9 cellular contexts compared by ENCODE assay signal in the genomic region with DNA sequence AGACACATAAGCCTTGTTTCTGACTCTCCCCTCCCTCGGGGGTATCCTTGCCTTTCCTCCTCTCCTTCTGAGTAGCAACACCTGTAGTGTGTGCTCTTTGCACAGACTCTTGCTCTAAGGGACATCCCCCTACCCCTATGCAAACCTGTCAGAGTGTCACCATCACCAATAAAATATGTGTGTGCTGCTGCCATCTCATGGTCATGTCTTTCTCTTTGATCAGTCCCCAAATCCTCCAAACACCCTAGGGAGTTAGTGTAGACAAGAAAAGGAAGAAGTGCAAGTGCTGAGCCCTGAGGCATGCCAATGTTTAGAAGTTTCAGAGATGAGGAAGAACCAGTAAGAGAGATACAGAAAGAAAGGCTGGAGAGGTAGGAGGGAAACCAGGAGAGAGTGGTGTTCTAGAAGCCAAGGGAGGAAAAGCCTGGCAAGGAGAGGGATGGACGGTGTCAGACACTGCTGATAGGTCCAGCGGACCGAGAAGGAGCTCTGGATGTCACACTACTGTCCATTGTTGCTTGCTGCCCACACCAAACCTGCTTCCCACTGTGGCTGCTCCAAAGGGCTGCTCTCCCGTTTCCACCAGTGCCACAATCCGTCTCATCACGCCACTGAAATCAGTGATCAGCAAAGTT. TPM values are rescaled to one million over a fixed set of nuclear protein-coding genes. Genes with fewer than 3 reads are reported as not detected.
A peak's percentile ranks its signal among the peaks of the same experiment; 100 is the strongest.
DNase-seq lines count a peak whose midpoint lies in the region; ATAC-seq, FAIRE-seq and TF ChIP-seq lines count a peak whose summit lies in the region.
"Had no signal": no experiment of that assay in that cellular context is flagged by ENCODE, and none has a peak within 500 bp of the region (broad histone marks: within the 10 kb centered on the region; RNA-seq: fewer than 3 reads in every experiment).

No MANE protein-coding gene starts in this region.

- CTCF ChIA-PET in RWPE1 (lab: Yijun Ruan, JAX) = interaction anchor here (1.2 to 2.0 kb wide), 2 partner anchors 404 to 405 kb away, joined by 5 to 6 read pairs; no protein-coding TSS in a partner anchor

- no peaks in the 10 kb centered on the region for H3K9me1 ChIP-seq in keratinocyte (ENCODE audit: control insufficient read depth, extremely low read depth, insufficient read depth, low read length)

- no peaks in the 10 kb centered on the region for H3K9me3 ChIP-seq in keratinocyte (ENCODE audit: control insufficient read depth, low read depth, low read length)

- no peaks in the 10 kb centered on the region for H4K20me1 ChIP-seq in keratinocyte (ENCODE audit: control insufficient read depth, extremely low read depth, insufficient read depth, low read length)

- peaks cover 0 to 1% of the 10 kb centered on the region in 2 donors for H3K4me1 Mint-ChIP-seq in natural killer cell treated with Interleukin-12 subunit alpha and Interleukin-12 subunit beta and Interleukin-15 and Interleukin-18, amount 100 ng/mL, for 72 hours (ENCODE audit: low read depth in 2 of 2)

- no peak overlapping the region for H3K9ac ChIP-seq in keratinocyte (ENCODE audit: control insufficient read depth, extremely low read depth, insufficient read depth, low read length)

- peak; percentile 38 for TF ChIP-seq CTCF in RWPE1 (conservative IDR thresholded peaks at IDR 0.05; ENCODE audit: low read depth)
- TF ChIP-seq CTCF in keratinocyte (optimal IDR thresholded peaks at IDR 0.05 in 1 of 3, IDR thresholded peaks at IDR 0.05 in 1 of 3, conservative IDR thresholded peaks at IDR 0.05 in 1 of 3; ENCODE audit: extremely low read depth in 1 of 3, insufficient read depth in 2 of 3, low read length in 3 of 3) = peak; percentile 27 to 66 (median 39)

- no peaks in the 10 kb centered on the region for H3K27me3 ChIP-seq in keratinocyte (ENCODE audit: control insufficient read depth, extremely low read depth, insufficient read depth, low read length)

- no peaks in the 10 kb centered on the region for H3K4me1 ChIP-seq in keratinocyte (ENCODE audit: control insufficient read depth, extremely low read depth, insufficient read depth, low read length)

- no peak overlapping the region for H3K4me3 Mint-ChIP-seq in natural killer cell treated with Interleukin-12 subunit alpha and Interleukin-12 subunit beta and Interleukin-15 and Interleukin-18, amount 100 ng/mL, for 72 hours

- POLR2A ChIA-PET in RWPE1 (lab: Yijun Ruan, JAX; ENCODE audit: low non-redundant PET) = no interaction called here

- no peak overlapping the region for H3K4me2 ChIP-seq in keratinocyte (ENCODE audit: control insufficient read depth, extremely low read depth, insufficient read depth, low read depth, low read length)

- DNase-seq in NCI-H510A treated with DMSO at 0.1 percent for 48 hours (lab: John Stamatoyannopoulos, UW) (peak; percentile 36), NCI-H510A (lab: John Stamatoyannopoulos, UW) (no peak), RWPE1 (ENCODE audit: low spot score) (peak; percentile 36), keratinocyte (ENCODE audit: low read depth, low spot score) (no peak), GOT3 (lab: John Stamatoyannopoulos, UW) (no peak)
- no peak for DNase-seq in natural killer cell treated with Interleukin-12 subunit alpha and Interleukin-12 subunit beta and Interleukin-15 and Interleukin-18, amount 100 ng/mL, for 72 hours (ENCODE audit: low spot score)
- no peak for DNase-seq in activated CD4-positive, alpha-beta T cell treated with anti-CD3 and anti-CD28 coated beads, Interleukin-2, amount 50 U/mL, for 4 hours

- no peaks in the 10 kb centered on the region for H3K36me3 ChIP-seq in keratinocyte (ENCODE audit: control insufficient read depth in 2 of 2, extremely low read depth in 1 of 2, insufficient read depth in 2 of 2, low read length in 2 of 2)

- no peaks in the 10 kb centered on the region for H3K79me2 ChIP-seq in keratinocyte (ENCODE audit: control insufficient read depth, insufficient read depth, low read length)

- no peak overlapping the region for H3K27ac Mint-ChIP-seq in natural killer cell treated with Interleukin-12 subunit alpha and Interleukin-12 subunit beta and Interleukin-15 and Interleukin-18, amount 100 ng/mL, for 72 hours

- H2AFZ ChIP-seq in keratinocyte (ENCODE audit: control insufficient read depth, low read length) = no peak overlapping the region

- H3K9me3 Mint-ChIP-seq in natural killer cell treated with Interleukin-12 subunit alpha and Interleukin-12 subunit beta and Interleukin-15 and Interleukin-18, amount 100 ng/mL, for 72 hours = no peaks in the 10 kb centered on the region

- no peak overlapping the region for H3K4me3 ChIP-seq in keratinocyte (ENCODE audit: control insufficient read depth in 2 of 3, extremely low read depth in 1 of 3, insufficient read depth in 2 of 3, low read depth in 1 of 3, low read length in 3 of 3)
- H3K4me3 ChIP-seq: lung had no signal

- H3K27me3 Mint-ChIP-seq in natural killer cell treated with Interleukin-12 subunit alpha and Interleukin-12 subunit beta and Interleukin-15 and Interleukin-18, amount 100 ng/mL, for 72 hours = peaks cover 16 to 22% of the 10 kb centered on the region in 2 donors

- peak; percentile 79 for FAIRE-seq in keratinocyte (lab: Jason Lieb, UNC)

- no peak overlapping the region for H3K27ac ChIP-seq in RWPE1
- no peak overlapping the region for H3K27ac ChIP-seq in keratinocyte (ENCODE audit: control insufficient read depth, insufficient read depth, low read length)

- dilution Hi-C loops in keratinocyte (cut with MboI; ENCODE audit: extremely low pct_ligation_motif_present, low sequenced_read_pairs) = no loop called here

- peak; percentile 53 for ATAC-seq in HG03175 (IDR thresholded peaks at IDR 0.05; ENCODE audit: unreplicated experiment)
- ATAC-seq in natural killer cell treated with Interleukin-12 subunit alpha and Interleukin-12 subunit beta and Interleukin-15 and Interleukin-18, amount 100 ng/mL, for 72 hours = no peak

- H3K36me3 Mint-ChIP-seq in natural killer cell treated with Interleukin-12 subunit alpha and Interleukin-12 subunit beta and Interleukin-15 and Interleukin-18, amount 100 ng/mL, for 72 hours = no peaks in the 10 kb centered on the region

RNA-seq across cellular contexts. Expression of gene TRMT6, which starts 16.4 kb away (rescaled TPM):
- 13.6 to 26.3 TPM (median 21.2 TPM) in 3 replicates for polyA plus RNA-seq in keratinocyte
- polyA plus RNA-seq in keratinocyte (2011; ENCODE audit: low read depth) = 15.2 TPM
- polyA plus RNA-seq in keratinocyte (2011; cell fraction: cytosol; rRNA removed) = 13.4 and 21.7 TPM in 2 replicates
- polyA plus RNA-seq in keratinocyte (2011; cell fraction: nucleus; rRNA removed) = 14.0 and 19.1 TPM in 2 replicates
- 21.5 and 21.6 TPM in 2 replicates for polyA plus RNA-seq in keratinocyte (2012; ENCODE audit: low replicate concordance)
- polyA minus RNA-seq in keratinocyte = 4.2 to 9.7 TPM (median 5.8 TPM) in 3 replicates
- polyA minus RNA-seq in keratinocyte (2011; cell fraction: cytosol; rRNA and poly(A)+ RNA removed) = 18.0 TPM
- 3.4 and 7.9 TPM in 2 replicates for polyA minus RNA-seq in keratinocyte (2011; cell fraction: nucleus; rRNA and poly(A)+ RNA removed)
- total RNA-seq in natural killer cell treated with Interleukin-12 subunit alpha and Interleukin-12 subunit beta and Interleukin-15 and Interleukin-18, amount 100 ng/mL, for 72 hours = 10 to 100 TPM; 20.1 to 28.6 TPM

RNA-seq across cellular contexts. Expression of gene MCM8, which starts 16.5 kb away (rescaled TPM):
- polyA plus RNA-seq in keratinocyte = 2.9 to 7.0 TPM (median 4.0 TPM) in 3 replicates
- 4.0 TPM for polyA plus RNA-seq in keratinocyte (2011; ENCODE audit: low read depth)
- polyA plus RNA-seq in keratinocyte (2011; cell fraction: cytosol; rRNA removed) = 2.3 and 3.7 TPM in 2 replicates
- 3.6 and 4.7 TPM in 2 replicates for polyA plus RNA-seq in keratinocyte (2011; cell fraction: nucleus; rRNA removed)
- 1.6 and 4.1 TPM in 2 replicates for polyA plus RNA-seq in keratinocyte (2012; ENCODE audit: low replicate concordance)
- 1.9 to 7.5 TPM (median 2.9 TPM) in 3 replicates for polyA minus RNA-seq in keratinocyte
- polyA minus RNA-seq in keratinocyte (2011; cell fraction: cytosol; rRNA and poly(A)+ RNA removed) = 1.7 TPM
- polyA minus RNA-seq in keratinocyte (2011; cell fraction: nucleus; rRNA and poly(A)+ RNA removed) = 2.1 and 5.0 TPM in 2 replicates
- total RNA-seq in natural killer cell treated with Interleukin-12 subunit alpha and Interleukin-12 subunit beta and Interleukin-15 and Interleukin-18, amount 100 ng/mL, for 72 hours = 10 to 100 TPM; 23.9 to 34.1 TPM

RNA-seq across cellular contexts. Expression of gene CHGB, which starts 22.6 kb away (rescaled TPM):
- 0.08 to 0.20 TPM (median 0.16 TPM) in 3 replicates for polyA plus RNA-seq in keratinocyte
- not detected for polyA plus RNA-seq in keratinocyte (2011; ENCODE audit: low read depth)
- 0.12 and 0.19 TPM in 2 replicates for polyA plus RNA-seq in keratinocyte (2011; cell fraction: cytosol; rRNA removed)
- polyA plus RNA-seq in keratinocyte (2011; cell fraction: nucleus; rRNA removed) = 0.20 and 0.36 TPM in 2 replicates
- polyA plus RNA-seq in keratinocyte (2012; ENCODE audit: low replicate concordance) = 0.17 TPM in 1 of 2 replicates, not detected in the other
- polyA minus RNA-seq in keratinocyte = 0.07 TPM in 1 of 3 replicates, not detected in the others
- polyA minus RNA-seq in keratinocyte (2011; cell fraction: cytosol; rRNA and poly(A)+ RNA removed) = not detected
- not detected in 2 replicates for polyA minus RNA-seq in keratinocyte (2011; cell fraction: nucleus; rRNA and poly(A)+ RNA removed)
- not detected for total RNA-seq in natural killer cell treated with Interleukin-12 subunit alpha and Interleukin-12 subunit beta and Interleukin-15 and Interleukin-18, amount 100 ng/mL, for 72 hours

Comparison
In these comparisons a context has a peak if more than half of its experiments do, and no peak if none do; other contexts are left out.
1. DNase-seq: peak in NCI-H510A treated with DMSO at 0.1 percent for 48 hours (single experiment) and RWPE1 (single experiment); none in NCI-H510A (single experiment), keratinocyte (single experiment), GOT3 (single experiment), natural killer cell treated with Interleukin-12 subunit alpha and Interleukin-12 subunit beta and Interleukin-15 and Interleukin-18, amount 100 ng/mL, for 72 hours (single experiment) and activated CD4-positive, alpha-beta T cell treated with anti-CD3 and anti-CD28 coated beads, Interleukin-2, amount 50 U/mL, for 4 hours (0 of 2).